15 cellular contexts compared by ENCODE assay signal in the genomic region with DNA sequence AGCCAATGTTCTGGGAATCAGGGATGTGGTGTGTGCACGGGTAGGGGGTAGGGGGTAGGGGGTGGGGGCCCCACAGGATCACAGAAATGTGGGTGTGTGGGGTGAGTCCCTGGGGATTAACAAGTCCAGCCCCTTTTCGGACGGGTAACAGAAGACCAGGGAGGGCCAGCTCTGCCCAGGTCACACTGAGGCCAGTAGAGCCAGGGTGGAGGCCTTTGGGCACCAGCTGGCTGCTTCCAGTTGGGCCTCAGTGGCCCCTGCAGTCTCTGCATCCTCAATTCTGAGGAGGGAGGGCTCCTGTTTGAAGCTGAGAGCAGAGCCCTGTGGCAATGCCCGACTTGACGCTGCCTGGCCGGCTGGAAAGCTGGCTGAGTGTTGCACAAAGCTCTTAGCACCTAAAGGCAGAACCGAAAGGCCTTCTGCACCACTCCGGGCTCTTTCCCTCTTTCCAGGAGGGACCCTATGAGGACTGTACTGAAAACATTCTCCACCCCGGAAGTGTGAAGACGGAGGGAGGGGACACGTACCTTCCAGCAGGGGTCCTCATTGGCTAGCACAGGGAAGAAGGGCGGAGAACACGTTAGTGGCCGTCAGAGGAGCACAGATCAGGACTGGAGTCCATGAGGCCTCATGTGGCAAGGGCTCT.
DNase-seq lines count a peak whose midpoint lies in the region; ATAC-seq and TF ChIP-seq lines count a peak whose summit lies in the region.
"Had no signal": no experiment of that assay in that cellular context is flagged by ENCODE, and none has a peak within 500 bp of the region (broad histone marks: within the 10 kb centered on the region; RNA-seq: fewer than 3 reads in every experiment).

No MANE protein-coding gene starts in this region.

- H3K4me1 ChIP-seq in Peyer's patch (no peaks in the 10 kb centered on the region), mesendoderm (ENCODE audit: control insufficient read depth, low read depth, low read length) (no peaks in the 10 kb centered on the region), osteoblast (ENCODE audit: insufficient read depth, low read length) (no peaks in the 10 kb centered on the region)

- H3K36me3 ChIP-seq in BJ (ENCODE audit: control insufficient read depth, insufficient read depth, low read length), result no peaks in the 10 kb centered on the region
- H3K36me3 ChIP-seq in GM06990 (ENCODE audit: control insufficient read depth, insufficient read depth, low read length), result no peaks in the 10 kb centered on the region
- no peaks in the 10 kb centered on the region for H3K36me3 ChIP-seq in Peyer's patch
- H3K36me3 ChIP-seq in mesendoderm (ENCODE audit: control insufficient read depth, insufficient read depth, low read length), result no peaks in the 10 kb centered on the region
- H3K36me3 ChIP-seq in osteoblast (ENCODE audit: insufficient read depth, low read length), result no peaks in the 10 kb centered on the region
- H3K36me3 ChIP-seq: BLaER1 treated with 17β-estradiol and CSF1 and Interleukin-3, amounts not matched to agents 10 nM and 100 nM had no signal

- H2BK5ac ChIP-seq in mesendoderm (ENCODE audit: low read length), result no peak overlapping the region

- H4K8ac ChIP-seq in mesendoderm (ENCODE audit: low read depth, low read length), result no peak overlapping the region

- TF ChIP-seq POLR2A in Peyer's patch (IDR thresholded peaks at IDR 0.05), result no peak

- H3K79me2 ChIP-seq in mesendoderm (ENCODE audit: control insufficient read depth, insufficient read depth, low read length) (no peaks in the 10 kb centered on the region), osteoblast (ENCODE audit: insufficient read depth, low read length) (no peaks in the 10 kb centered on the region)

- CTCF ChIA-PET in BJ (lab: Yijun Ruan, JAX), result no interaction called here

- no peaks in the 10 kb centered on the region for H3K27me3 ChIP-seq in BJ (ENCODE audit: control insufficient read depth, insufficient read depth, low read length)
- H3K27me3 ChIP-seq in GM06990 (replicated peaks; ENCODE audit: control insufficient read depth, insufficient read depth, low read length), result no peaks in the 10 kb centered on the region
- H3K27me3 ChIP-seq in Peyer's patch, result no peaks in the 10 kb centered on the region
- H3K27me3 ChIP-seq in mesendoderm (ENCODE audit: insufficient read depth, low read length, poor library complexity), result no peaks in the 10 kb centered on the region
- H3K27me3 ChIP-seq in osteoblast (ENCODE audit: insufficient read depth, low read length), result no peaks in the 10 kb centered on the region
- H3K27me3 ChIP-seq: BLaER1 treated with 17β-estradiol and CSF1 and Interleukin-3, amounts not matched to agents 10 nM and 100 nM had no signal

- H2BK120ac ChIP-seq in mesendoderm (ENCODE audit: low read depth, low read length), result no peak overlapping the region

- H3K27ac ChIP-seq in Peyer's patch (no peak overlapping the region), mesendoderm (ENCODE audit: low read depth, low read length) (no peak overlapping the region), osteoblast (ENCODE audit: low read depth, low read length) (no peak overlapping the region)
- H3K27ac ChIP-seq: BLaER1 treated with 17β-estradiol and CSF1 and Interleukin-3, amounts not matched to agents 10 nM and 100 nM had no signal

- H2AFZ ChIP-seq in osteoblast (ENCODE audit: low read length), result no peak overlapping the region

- H3K9me3 ChIP-seq in Peyer's patch (no peaks in the 10 kb centered on the region), osteoblast (ENCODE audit: low read depth, low read length) (no peaks in the 10 kb centered on the region)
- H3K9me3 ChIP-seq: BLaER1 treated with 17β-estradiol and CSF1 and Interleukin-3, amounts not matched to agents 10 nM and 100 nM had no signal

- no peak overlapping the region for H3K4me2 ChIP-seq in mesendoderm (ENCODE audit: low read length)
- H3K4me2 ChIP-seq in osteoblast (ENCODE audit: insufficient read depth, low read length), result no peak overlapping the region
- H3K4me2 ChIP-seq: BLaER1 treated with 17β-estradiol and CSF1 and Interleukin-3, amounts not matched to agents 10 nM and 100 nM had no signal

- no peak overlapping the region for H2BK15ac ChIP-seq in mesendoderm (replicated peaks; ENCODE audit: low read depth)

- no peak overlapping the region for H3K4me3 ChIP-seq in BJ (ENCODE audit: low read depth, low read length)
- no peak overlapping the region for H3K4me3 ChIP-seq in GM06990 (replicated peaks; ENCODE audit: low read depth, low read length)
- H3K4me3 ChIP-seq in Peyer's patch, result no peak overlapping the region
- no peak overlapping the region for H3K4me3 ChIP-seq in mesendoderm (ENCODE audit: low read length)
- no peak overlapping the region for H3K4me3 ChIP-seq in osteoblast (ENCODE audit: insufficient read depth, low read length)
- H3K4me3 ChIP-seq: BLaER1 treated with 17β-estradiol and CSF1 and Interleukin-3, amounts not matched to agents 10 nM and 100 nM; lung had no signal

- H2AK5ac ChIP-seq in mesendoderm (ENCODE audit: low read length), result no peak overlapping the region

- no peak overlapping the region for H4K5ac ChIP-seq in mesendoderm (ENCODE audit: low read length)

- no peak for ATAC-seq in GM19023 (IDR thresholded peaks at IDR 0.05; ENCODE audit: unreplicated experiment)
- ATAC-seq: natural killer cell had no signal

- no peak overlapping the region for H3K18ac ChIP-seq in mesendoderm (ENCODE audit: low read length)

- H3K23ac ChIP-seq in mesendoderm (ENCODE audit: low read length), result peak overlapping the region; percentile 24

- H3K56ac ChIP-seq in mesendoderm (ENCODE audit: low read length), result no peak overlapping the region

- no peaks in the 10 kb centered on the region for H4K20me1 ChIP-seq in osteoblast (ENCODE audit: insufficient read depth, low read length)

- H3K4ac ChIP-seq in mesendoderm (ENCODE audit: low read depth, low read length), result no peak overlapping the region

- H3K9ac ChIP-seq in mesendoderm (ENCODE audit: low read length), result no peak overlapping the region
- H3K9ac ChIP-seq: BLaER1 treated with 17β-estradiol and CSF1 and Interleukin-3, amounts not matched to agents 10 nM and 100 nM had no signal

- WGBS in mesendoderm (ENCODE audit: extremely low coverage, insufficient coverage, low lambda C conversion rate), result no CpG with 5 or more reads among the region's 14 CpGs

- TF ChIP-seq CTCF in BJ (IDR thresholded peaks at IDR 0.05; ENCODE audit: insufficient read depth, low read depth, low read length) (0 out of 2 replicates have a peak, but pooled peaks have one; percentile 10), GM06990 (IDR thresholded peaks at IDR 0.05; ENCODE audit: insufficient read depth, low read length, poor library complexity, severe bottlenecking) (peak; percentile 4), Peyer's patch (IDR thresholded peaks at IDR 0.05) (no peak), osteoblast (IDR thresholded peaks at IDR 0.05; ENCODE audit: extremely low read depth, low read depth, low read length) (no peak)

- no peaks in the 10 kb centered on the region for H3K79me1 ChIP-seq in mesendoderm (ENCODE audit: low read length)

- no peak for DNase-seq in BJ (ENCODE audit: low read depth)
- no peak for DNase-seq in GM06990 (ENCODE audit: extremely low read depth, insufficient read length)
- DNase-seq in Peyer's patch, result peak in 2 of 3 donors; percentile 27 to 30
- peak; percentile 69 for DNase-seq in mesendoderm
- no peak for DNase-seq in osteoblast (ENCODE audit: insufficient read length, low spot score, missing footprints)
- DNase-seq in AG08395 (ENCODE audit: low spot score), result no peak
- DNase-seq: activated T-cell treated with anti-CD3 and anti-CD28 coated beads, Interleukin-2, amount 50 U/mL, for 48 hours; effector memory CD4-positive, alpha-beta T cell; HFFc6; MV-4-11; natural killer cell; NCI-H2171 had no signal

- POLR2A ChIA-PET in BJ (lab: Charles Lee), result no interaction called here

Comparison
In these comparisons a context has a peak if more than half of its experiments do, and no peak if none do; other contexts are left out.
1. DNase-seq: peak in Peyer's patch (2 of 3) and mesendoderm (single experiment); none in BJ (single experiment), GM06990 (single experiment), osteoblast (single experiment) and AG08395 (single experiment).
2. CTCF ChIP-seq: peak in BJ (single experiment) and GM06990 (single experiment); none in Peyer's patch (0 of 6) and osteoblast (single experiment).